34 cellular contexts compared by ENCODE assay signal in the genomic region with DNA sequence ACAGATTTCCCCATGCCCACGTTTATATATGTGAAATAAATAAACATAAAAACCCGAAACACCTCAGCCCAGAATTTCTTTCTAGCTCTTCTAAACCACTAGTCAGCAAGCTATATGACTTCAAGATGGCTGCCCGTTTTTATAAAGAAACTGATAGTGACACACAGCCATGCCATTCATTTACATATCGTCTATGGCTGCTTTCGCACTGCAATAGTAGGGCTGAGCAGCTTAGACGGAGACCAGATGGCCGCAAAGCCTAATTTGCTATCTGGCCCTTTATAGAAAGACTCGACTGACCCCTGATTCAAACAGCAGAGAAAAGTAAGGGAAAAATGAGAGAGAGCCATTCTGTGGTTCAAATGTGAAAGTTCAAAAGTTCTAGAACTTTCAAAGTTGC. TPM values are rescaled to one million over a fixed set of nuclear protein-coding genes. Genes with fewer than 3 reads are reported as not detected.
"Had no signal": no experiment of that assay in that cellular context is flagged by ENCODE, and none has a peak within 500 bp of the region (broad histone marks: within the 10 kb centered on the region; RNA-seq: fewer than 3 reads in every experiment).

No MANE protein-coding gene starts in this region.

- ATAC-seq: activated CD4-positive, alpha-beta T cell treated with anti-CD3 and anti-CD28 coated beads for 36 hours; activated CD8-positive, alpha-beta memory T cell treated with anti-CD3 and anti-CD28 coated beads, Interleukin-2, amount 10 ng/mL, durations not matched to agents 7 days and 5 days; activated CD8-positive, alpha-beta T cell treated with anti-CD3 and anti-CD28 coated beads, Interleukin-2, amount 10 ng/mL, durations not matched to agents 7 days and 5 days; activated naive CD8-positive, alpha-beta T cell treated with anti-CD3 and anti-CD28 coated beads, Interleukin-2, amount 50 U/mL, for 24 hours; body of pancreas; effector memory CD8-positive, alpha-beta T cell; foreskin keratinocyte; gastrocnemius medialis; heart left ventricle; T-helper 17 cell had no signal

- DNase-seq: activated CD4-positive, alpha-beta memory T cell treated with anti-CD3 and anti-CD28 coated beads for 36 hours; activated CD4-positive, alpha-beta T cell treated with anti-CD3 and anti-CD28 coated beads for 36 hours; activated CD4-positive, alpha-beta T cell treated with anti-CD3 and anti-CD28 coated beads, Interleukin-2, amount 10 ng/mL, durations not matched to agents 24 days and 14 days; activated CD4-positive, CD25-positive, alpha-beta regulatory T cell; activated CD4-positive, CD25-positive, alpha-beta regulatory T cell treated with anti-CD3 and anti-CD28 coated beads, Interleukin-2, amount 50 U/mL, for 72 hours; activated CD8-positive, alpha-beta memory T cell treated with anti-CD3 and anti-CD28 coated beads, Interleukin-2, amount 10 ng/mL, durations not matched to agents 7 days and 5 days; activated CD8-positive, alpha-beta memory T cell treated with anti-CD3 and anti-CD28 coated beads, Interleukin-2, amount 50 U/mL, for 4 hours; activated CD8-positive, alpha-beta T cell treated with anti-CD3 and anti-CD28 coated beads, Interleukin-2, amount 10 ng/mL, durations not matched to agents 7 days and 5 days; activated effector memory CD4-positive, alpha-beta T cell treated with anti-CD3 and anti-CD28 coated beads, Interleukin-2, amount 50 U/mL, for 16 hours; activated naive CD4-positive, alpha-beta T cell treated with anti-CD3 and anti-CD28 coated beads for 36 hours; activated naive CD8-positive, alpha-beta T cell treated with anti-CD3 and anti-CD28 coated beads for 36 hours; activated naive CD8-positive, alpha-beta T cell treated with anti-CD3 and anti-CD28 coated beads, Interleukin-2, amount 50 U/mL, for 24 hours; activated T-cell treated with anti-CD3 and anti-CD28 coated beads, Interleukin-2, amount 50 U/mL, for 1 hour; activated T-cell treated with anti-CD3 and anti-CD28 coated beads, Interleukin-2, amount 50 U/mL, for 48 hours; adrenal gland; amygdala; aorta; body of pancreas; caudate nucleus; cortex of kidney; dermis blood vessel endothelial cell; effector CD4-positive, alpha-beta T cell; effector memory CD8-positive, alpha-beta T cell; erythroblast; foreskin keratinocyte; gastrocnemius medialis; glutamatergic neuron; heart left ventricle; T-helper 17 cell; T1000 had no signal

- H3K4me1 ChIP-seq: adrenal gland, body of pancreas, esophagus muscularis mucosa, foreskin keratinocyte, gastrocnemius medialis, heart left ventricle had no signal

- H3K36me3 ChIP-seq: adrenal gland, esophagus muscularis mucosa, gastrocnemius medialis, heart left ventricle had no signal

- H3K4me3 ChIP-seq: adrenal gland, body of pancreas, esophagus muscularis mucosa, gastrocnemius medialis, heart left ventricle had no signal

- H3K27me3 ChIP-seq: adrenal gland, body of pancreas, esophagus muscularis mucosa, foreskin keratinocyte, gastrocnemius medialis had no signal

- H3K9me3 ChIP-seq: adrenal gland, body of pancreas, esophagus muscularis mucosa, gastrocnemius medialis, heart left ventricle had no signal

- H3K27ac ChIP-seq: adrenal gland, body of pancreas, esophagus muscularis mucosa, foreskin keratinocyte, gastrocnemius medialis, heart left ventricle had no signal

RNA-seq across cellular contexts. Expression of gene FMN2, which starts 45.7 kb away (rescaled TPM):
- total RNA-seq: activated CD4-positive, alpha-beta memory T cell treated with anti-CD3 and anti-CD28 coated beads for 36 hours; activated CD4-positive, alpha-beta T cell treated with anti-CD3 and anti-CD28 coated beads for 36 hours; activated CD4-positive, alpha-beta T cell treated with anti-CD3 and anti-CD28 coated beads, Interleukin-2, amount 10 ng/mL, durations not matched to agents 24 days and 14 days; activated CD8-positive, alpha-beta memory T cell treated with anti-CD3 and anti-CD28 coated beads for 36 hours; activated CD8-positive, alpha-beta memory T cell treated with anti-CD3 and anti-CD28 coated beads, Interleukin-2, amount 10 ng/mL, durations not matched to agents 7 days and 5 days; activated CD8-positive, alpha-beta T cell treated with anti-CD3 and anti-CD28 coated beads, Interleukin-2, amount 10 ng/mL, durations not matched to agents 7 days and 5 days; activated naive CD4-positive, alpha-beta T cell treated with anti-CD3 and anti-CD28 coated beads for 36 hours; activated naive CD8-positive, alpha-beta T cell treated with anti-CD3 and anti-CD28 coated beads for 36 hours; activated T-helper 1 cell treated with anti-CD3 and anti-CD28 coated beads, Interleukin-12 subunit alpha, Interleukin-12 subunit beta, Interleukin-2, Interleukin-4 antibody, amounts not matched to agents 30 ng/mL and 10 ng/mL and 1 ng/mL, durations not matched to agents 14 hours and 24 hours and 36 hours; activated T-helper 2 cell treated with anti-CD3 and anti-CD28 coated beads, Interferon-gamma antibody, Interleukin-2, Interleukin-4, amounts not matched to agents 10 μg/mL and 5 μg/mL and 100 μg/mL, durations not matched to agents 14 hours and 24 hours and 36 hours; foreskin keratinocyte; T-helper 17 cell had no signal
